ENCODE assay signal across 1 cellular context in the genomic region with DNA sequence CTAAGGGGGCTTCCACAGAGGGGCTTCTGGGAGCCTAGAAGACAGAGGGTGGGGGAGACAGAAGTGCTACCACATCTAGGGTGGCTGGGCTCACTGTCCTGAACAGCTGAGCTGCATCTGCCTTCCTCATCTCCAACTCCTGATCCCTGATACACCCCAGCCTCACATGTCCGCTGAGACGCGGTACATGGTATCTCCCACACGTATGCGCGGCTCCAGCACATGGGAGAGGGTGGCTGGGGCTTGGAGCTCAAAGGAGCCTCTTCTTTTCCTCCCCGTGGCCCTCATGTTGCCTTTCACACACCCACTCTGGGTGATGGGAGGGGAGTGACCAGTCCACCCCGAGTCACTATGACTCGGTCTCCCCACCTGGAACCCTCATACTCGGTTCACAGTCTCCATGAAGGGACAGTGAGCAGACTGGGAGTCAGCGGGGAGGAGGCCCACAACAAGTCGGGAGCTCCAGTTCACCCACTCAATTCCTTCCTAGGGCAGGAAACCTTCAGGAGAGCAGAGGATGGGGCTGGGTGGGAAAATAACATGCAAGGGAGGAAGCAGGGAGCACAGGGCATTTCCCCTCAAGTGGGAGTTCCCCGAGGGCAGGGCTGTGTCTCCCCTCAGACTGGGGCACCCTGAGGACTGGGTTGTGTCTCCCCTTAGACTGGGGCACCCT.
TF ChIP-seq lines count a peak whose summit lies in the region.

No MANE protein-coding gene starts in this region.

TF ChIP-seq in IMR-90, 13 proteins besides CTCF, POLR2A, EP300 and RAD21:
- TF ChIP-seq, protein P1, sequence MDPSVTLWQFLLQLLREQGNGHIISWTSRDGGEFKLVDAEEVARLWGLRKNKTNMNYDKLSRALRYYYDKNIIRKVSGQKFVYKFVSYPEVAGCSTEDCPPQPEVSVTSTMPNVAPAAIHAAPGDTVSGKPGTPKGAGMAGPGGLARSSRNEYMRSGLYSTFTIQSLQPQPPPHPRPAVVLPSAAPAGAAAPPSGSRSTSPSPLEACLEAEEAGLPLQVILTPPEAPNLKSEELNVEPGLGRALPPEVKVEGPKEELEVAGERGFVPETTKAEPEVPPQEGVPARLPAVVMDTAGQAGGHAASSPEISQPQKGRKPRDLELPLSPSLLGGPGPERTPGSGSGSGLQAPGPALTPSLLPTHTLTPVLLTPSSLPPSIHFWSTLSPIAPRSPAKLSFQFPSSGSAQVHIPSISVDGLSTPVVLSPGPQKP (IDR thresholded peaks at IDR 0.05; ENCODE audit: borderline replicate concordance, low read depth, low read length) = no peak
- 0 out of 2 replicates have a peak, but pooled peaks have one; percentile 24 for TF ChIP-seq MAZ (IDR thresholded peaks at IDR 0.05; ENCODE audit: borderline replicate concordance, low read depth, low read length)
